Comparison of ENCODE assay signal across 37 cellular contexts in the genomic region with DNA sequence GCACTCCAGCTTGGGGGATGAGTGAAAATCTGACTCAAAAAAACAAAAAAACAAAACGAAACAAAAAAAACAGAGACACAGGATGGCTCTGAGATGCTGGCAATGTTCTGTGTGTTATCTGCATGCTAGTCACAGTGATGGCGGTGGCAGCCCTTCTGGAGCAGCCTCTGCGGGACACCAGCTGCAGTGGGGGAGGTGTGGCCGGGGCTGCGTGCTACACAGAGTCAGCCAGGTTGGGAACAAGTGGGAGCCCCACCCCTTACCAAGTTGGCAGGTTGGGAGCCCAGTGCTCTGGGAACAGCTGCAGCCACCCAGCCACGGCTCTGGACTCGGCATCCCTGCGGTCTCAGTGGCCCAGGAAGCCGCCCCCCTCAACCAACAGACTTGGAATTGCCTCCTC.
"Had no signal": no experiment of that assay in that cellular context is flagged by ENCODE, and none has a peak within 500 bp of the region (broad histone marks: within the 10 kb centered on the region; RNA-seq: fewer than 3 reads in every experiment).

No MANE protein-coding gene starts in this region.

- H3K36me3 Mint-ChIP-seq: activated CD8-positive, alpha-beta memory T cell treated with anti-CD3 and anti-CD28 coated beads, Interleukin-2, amount 10 ng/mL, durations not matched to agents 7 days and 5 days; activated naive CD8-positive, alpha-beta T cell treated with anti-CD3 and anti-CD28 coated beads for 36 hours had no signal

- H3K27me3 Mint-ChIP-seq: activated CD4-positive, alpha-beta memory T cell treated with anti-CD3 and anti-CD28 coated beads, Interleukin-2, amount 10 ng/mL, durations not matched to agents 7 days and 5 days; activated CD4-positive, alpha-beta T cell treated with anti-CD3 and anti-CD28 coated beads for 36 hours; activated CD4-positive, alpha-beta T cell treated with anti-CD3 and anti-CD28 coated beads, Interleukin-2, amount 10 ng/mL, durations not matched to agents 7 days and 5 days; activated CD8-positive, alpha-beta memory T cell treated with anti-CD3 and anti-CD28 coated beads, Interleukin-2, amount 10 ng/mL, durations not matched to agents 7 days and 5 days; activated naive CD8-positive, alpha-beta T cell treated with anti-CD3 and anti-CD28 coated beads for 36 hours; activated T-cell treated with anti-CD3 and anti-CD28 coated beads, Interleukin-2, amount 50 U/mL, for 24 hours; activated T-helper 17 cell treated with anti-CD3 and anti-CD28 coated beads, Interleukin-2, amount 50 U/mL, for 72 hours; central memory CD8-positive, alpha-beta T cell had no signal

- H3K27me3 ChIP-seq: adrenal gland, body of pancreas, brain microvascular endothelial cell, breast epithelium had no signal

- H3K4me1 Mint-ChIP-seq: activated CD4-positive, alpha-beta memory T cell treated with anti-CD3 and anti-CD28 coated beads, Interleukin-2, amount 10 ng/mL, durations not matched to agents 7 days and 5 days; activated CD4-positive, alpha-beta T cell treated with anti-CD3 and anti-CD28 coated beads for 36 hours; activated CD4-positive, alpha-beta T cell treated with anti-CD3 and anti-CD28 coated beads, Interleukin-2, amount 10 ng/mL, durations not matched to agents 7 days and 5 days; activated CD8-positive, alpha-beta memory T cell treated with anti-CD3 and anti-CD28 coated beads, Interleukin-2, amount 10 ng/mL, durations not matched to agents 7 days and 5 days; activated naive CD8-positive, alpha-beta T cell treated with anti-CD3 and anti-CD28 coated beads for 36 hours; activated T-helper 17 cell treated with anti-CD3 and anti-CD28 coated beads, Interleukin-2, amount 50 U/mL, for 72 hours; central memory CD8-positive, alpha-beta T cell had no signal

- DNase-seq: activated CD4-positive, alpha-beta memory T cell treated with anti-CD3 and anti-CD28 coated beads, Interleukin-2, amount 10 ng/mL, durations not matched to agents 7 days and 5 days; activated CD4-positive, alpha-beta T cell treated with anti-CD3 and anti-CD28 coated beads for 1 hour; activated CD4-positive, alpha-beta T cell treated with anti-CD3 and anti-CD28 coated beads for 36 hours; activated CD4-positive, alpha-beta T cell treated with anti-CD3 and anti-CD28 coated beads for 48 hours; activated CD4-positive, alpha-beta T cell treated with anti-CD3 and anti-CD28 coated beads, Interleukin-2, amount 10 ng/mL, durations not matched to agents 7 days and 5 days; activated CD4-positive, alpha-beta T cell treated with anti-CD3 and anti-CD28 coated beads, Interleukin-2, amount 50 U/mL, for 48 hours; activated CD4-positive, CD25-positive, alpha-beta regulatory T cell; activated CD8-positive, alpha-beta memory T cell treated with anti-CD3 and anti-CD28 coated beads for 24 hours; activated CD8-positive, alpha-beta memory T cell treated with anti-CD3 and anti-CD28 coated beads, Interleukin-2, amount 10 ng/mL, durations not matched to agents 7 days and 5 days; activated CD8-positive, alpha-beta memory T cell treated with anti-CD3 and anti-CD28 coated beads, Interleukin-2, amount 50 U/mL, for 48 hours; activated CD8-positive, alpha-beta T cell treated with anti-CD3 and anti-CD28 coated beads, Interleukin-2, amount 10 ng/mL, durations not matched to agents 7 days and 5 days; activated effector memory CD4-positive, alpha-beta T cell treated with anti-CD3 and anti-CD28 coated beads, Interleukin-2, amount 50 U/mL, for 16 hours; activated gamma-delta T cell treated with Interleukin-2 at 50 U/mL for 16 hours; activated naive CD4-positive, alpha-beta T cell; activated naive CD4-positive, alpha-beta T cell treated with anti-CD3 and anti-CD28 coated beads for 36 hours; activated naive CD4-positive, alpha-beta T cell treated with anti-CD3 and anti-CD28 coated beads, Interleukin-2, amount 50 U/mL, for 16 hours; activated naive CD8-positive, alpha-beta T cell treated with anti-CD3 and anti-CD28 coated beads for 36 hours; activated T-cell treated with anti-CD3 and anti-CD28 coated beads, Interleukin-2, amount 50 U/mL, for 24 hours; activated T-cell treated with anti-CD3 and anti-CD28 coated beads, Interleukin-2, amount 50 U/mL, for 48 hours; adrenal gland; amniotic stem cell; aorta; body of pancreas; brain microvascular endothelial cell; caudate nucleus; cerebellar nuclear complex; T-helper 1 cell; T-helper 2 cell; T-helper 9 cell had no signal

- ATAC-seq: activated CD4-positive, alpha-beta T cell treated with anti-CD3 and anti-CD28 coated beads for 36 hours; activated CD4-positive, CD25-positive, alpha-beta regulatory T cell treated with anti-CD3 and anti-CD28 coated beads, Interleukin-2, amount 50 U/mL, for 24 hours; activated CD8-positive, alpha-beta memory T cell treated with anti-CD3 and anti-CD28 coated beads, Interleukin-2, amount 10 ng/mL, durations not matched to agents 7 days and 5 days; activated CD8-positive, alpha-beta T cell treated with anti-CD3 and anti-CD28 coated beads, Interleukin-2, amount 10 ng/mL, durations not matched to agents 7 days and 5 days; activated naive CD4-positive, alpha-beta T cell treated with anti-CD3 and anti-CD28 coated beads, Interleukin-2, amount 50 U/mL, for 72 hours; activated T-helper 17 cell treated with anti-CD3 and anti-CD28 coated beads, Interleukin-2, amount 50 U/mL, for 72 hours; body of pancreas had no signal

- H3K27ac ChIP-seq: adrenal gland, body of pancreas, brain microvascular endothelial cell, breast epithelium, VCaP had no signal

- H3K27ac Mint-ChIP-seq: activated CD4-positive, alpha-beta memory T cell treated with anti-CD3 and anti-CD28 coated beads, Interleukin-2, amount 10 ng/mL, durations not matched to agents 7 days and 5 days; activated CD4-positive, alpha-beta T cell treated with anti-CD3 and anti-CD28 coated beads for 36 hours; activated CD4-positive, alpha-beta T cell treated with anti-CD3 and anti-CD28 coated beads, Interleukin-2, amount 10 ng/mL, durations not matched to agents 7 days and 5 days; activated CD8-positive, alpha-beta memory T cell treated with anti-CD3 and anti-CD28 coated beads, Interleukin-2, amount 10 ng/mL, durations not matched to agents 7 days and 5 days; activated CD8-positive, alpha-beta T cell treated with anti-CD3 and anti-CD28 coated beads, Interleukin-2, amount 10 ng/mL, durations not matched to agents 7 days and 5 days; activated naive CD4-positive, alpha-beta T cell treated with anti-CD3 and anti-CD28 coated beads for 36 hours; activated naive CD4-positive, alpha-beta T cell treated with anti-CD3 and anti-CD28 coated beads, Interleukin-2, amount 50 U/mL, for 72 hours; activated naive CD8-positive, alpha-beta T cell treated with anti-CD3 and anti-CD28 coated beads for 36 hours; activated T-cell treated with anti-CD3 and anti-CD28 coated beads, Interleukin-2, amount 50 U/mL, for 24 hours; activated T-helper 17 cell treated with anti-CD3 and anti-CD28 coated beads, Interleukin-2, amount 50 U/mL, for 72 hours; T-helper 1 cell treated with Interleukin-12 subunit alpha and Interleukin-12 subunit beta and Interleukin-4 antibody, amounts not matched to agents 30 μg/mL and 1 μg/mL, for 36 hours; T-helper 2 cell treated with Interferon-gamma antibody and Interleukin-4, amounts not matched to agents 5 μg/mL and 100 μg/mL, for 36 hours had no signal

- H3K4me3 ChIP-seq: adrenal gland, body of pancreas, breast epithelium had no signal

- H3K9me3 ChIP-seq: adrenal gland had no signal

- H3K4me3 Mint-ChIP-seq: activated CD4-positive, alpha-beta memory T cell treated with anti-CD3 and anti-CD28 coated beads, Interleukin-2, amount 10 ng/mL, durations not matched to agents 7 days and 5 days; activated CD4-positive, alpha-beta T cell treated with anti-CD3 and anti-CD28 coated beads for 36 hours; activated CD4-positive, alpha-beta T cell treated with anti-CD3 and anti-CD28 coated beads, Interleukin-2, amount 10 ng/mL, durations not matched to agents 7 days and 5 days; activated CD8-positive, alpha-beta memory T cell treated with anti-CD3 and anti-CD28 coated beads, Interleukin-2, amount 10 ng/mL, durations not matched to agents 7 days and 5 days; activated CD8-positive, alpha-beta T cell treated with anti-CD3 and anti-CD28 coated beads, Interleukin-2, amount 10 ng/mL, durations not matched to agents 7 days and 5 days; activated naive CD4-positive, alpha-beta T cell treated with anti-CD3 and anti-CD28 coated beads for 36 hours; activated naive CD8-positive, alpha-beta T cell treated with anti-CD3 and anti-CD28 coated beads for 36 hours; activated T-cell treated with anti-CD3 and anti-CD28 coated beads, Interleukin-2, amount 50 U/mL, for 24 hours; activated T-helper 17 cell treated with anti-CD3 and anti-CD28 coated beads, Interleukin-2, amount 50 U/mL, for 72 hours; central memory CD8-positive, alpha-beta T cell; T-helper 1 cell treated with Interleukin-12 subunit alpha and Interleukin-12 subunit beta and Interleukin-4 antibody, amounts not matched to agents 30 μg/mL and 1 μg/mL, for 36 hours; T-helper 2 cell treated with Interferon-gamma antibody and Interleukin-4, amounts not matched to agents 5 μg/mL and 100 μg/mL, for 36 hours had no signal

- H3K9me3 Mint-ChIP-seq: activated naive CD4-positive, alpha-beta T cell treated with anti-CD3 and anti-CD28 coated beads, Interleukin-2, amount 50 U/mL, for 72 hours; activated naive CD8-positive, alpha-beta T cell treated with anti-CD3 and anti-CD28 coated beads for 36 hours; activated T-helper 17 cell treated with anti-CD3 and anti-CD28 coated beads, Interleukin-2, amount 50 U/mL, for 72 hours; central memory CD8-positive, alpha-beta T cell had no signal

- H3K36me3 ChIP-seq: adrenal gland, brain microvascular endothelial cell, breast epithelium had no signal

- H3K4me1 ChIP-seq: adrenal gland, body of pancreas, breast epithelium had no signal
